In the genomic region with DNA sequence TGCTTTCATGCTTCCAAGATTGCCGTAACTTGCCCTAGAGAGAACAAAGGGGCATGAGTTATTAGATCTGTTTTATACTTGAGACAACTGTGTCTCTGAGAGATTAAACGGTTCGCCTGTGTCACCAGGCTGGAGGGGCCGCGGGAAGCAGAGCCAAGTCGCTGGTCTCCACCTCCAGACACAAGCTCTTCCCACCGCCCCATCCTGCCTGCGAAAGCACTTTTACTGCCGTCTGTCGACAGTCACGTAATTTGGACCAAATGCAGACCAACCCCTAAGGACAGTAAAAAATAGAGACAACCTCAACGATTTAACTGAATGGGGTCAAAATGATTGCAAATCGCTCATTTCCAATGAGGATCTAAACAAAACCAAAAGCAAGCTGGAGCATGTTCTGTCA, we compare ENCODE assay signal across 19 cellular contexts. TPM values are rescaled to one million over a fixed set of nuclear protein-coding genes. Genes with fewer than 3 reads are reported as not detected.
"Had no signal": no experiment of that assay in that cellular context is flagged by ENCODE, and none has a peak within 500 bp of the region (broad histone marks: within the 10 kb centered on the region; RNA-seq: fewer than 3 reads in every experiment).

No MANE protein-coding gene starts in this region.

- H3K36me3 ChIP-seq: colonic mucosa, esophagus muscularis mucosa, neural progenitor cell, stomach, WERI-Rb-1 had no signal

- H3K27ac ChIP-seq: colonic mucosa, neural progenitor cell, stomach, WERI-Rb-1 had no signal

- H3K4me3 ChIP-seq: colonic mucosa, esophagus muscularis mucosa, lung, neural progenitor cell, stomach had no signal

- H3K9me3 ChIP-seq: colonic mucosa, esophagus muscularis mucosa, stomach had no signal

- H3K4me1 ChIP-seq: colonic mucosa, esophagus muscularis mucosa, stomach had no signal

- H3K27me3 ChIP-seq: colonic mucosa had no signal

- DNase-seq: activated CD4-positive, alpha-beta memory T cell treated with anti-CD3 and anti-CD28 coated beads, Interleukin-2, amount 10 ng/mL, durations not matched to agents 7 days and 5 days; activated effector memory CD4-positive, alpha-beta T cell treated with anti-CD3 and anti-CD28 coated beads, Interleukin-2, amount 50 U/mL, for 16 hours; activated T-cell treated with anti-CD3 and anti-CD28 coated beads, Interleukin-2, amount 50 U/mL, for 4 hours; amniotic stem cell; central memory CD4-positive, alpha-beta T cell; colonic mucosa; immature natural killer cell; posterior cingulate gyrus; right cardiac atrium; stimulated activated CD4-positive, alpha-beta T cell treated with anti-CD3 and anti-CD28 coated beads, Interleukin-1b, Interleukin-23, amount 100 ng/mL, for 48 hours; stomach; WERI-Rb-1 had no signal

- ATAC-seq: activated naive CD4-positive, alpha-beta T cell treated with anti-CD3 and anti-CD28 coated beads, Interleukin-2, amount 50 U/mL, for 72 hours; activated T-cell treated with anti-CD3 and anti-CD28 coated beads, Interleukin-2, amount 50 U/mL, for 4 hours; SK-N-SH treated with all-trans-retinoic acid at 6 μM for 48 hours had no signal

RNA-seq across cellular contexts. Expression of a gene that starts 17.3 kb away (rescaled TPM):
- total RNA-seq: activated CD4-positive, alpha-beta memory T cell treated with anti-CD3 and anti-CD28 coated beads, Interleukin-2, amount 10 ng/mL, durations not matched to agents 7 days and 5 days; activated naive CD4-positive, alpha-beta T cell treated with anti-CD3 and anti-CD28 coated beads, Interleukin-2, amount 50 U/mL, for 72 hours; activated T-cell treated with anti-CD3 and anti-CD28 coated beads, Interleukin-2, amount 50 U/mL, for 4 hours; colonic mucosa; fibroblast of villous mesenchyme; right cardiac atrium; stomach; T-helper 1 cell treated with Interleukin-12 subunit alpha and Interleukin-12 subunit beta and Interleukin-4 antibody, amounts not matched to agents 30 ng/mL and 1 ng/mL, for 36 hours had no signal
- polyA plus RNA-seq: immature natural killer cell had no signal
